Comparison of ENCODE assay signal across 12 cellular contexts in the genomic region with DNA sequence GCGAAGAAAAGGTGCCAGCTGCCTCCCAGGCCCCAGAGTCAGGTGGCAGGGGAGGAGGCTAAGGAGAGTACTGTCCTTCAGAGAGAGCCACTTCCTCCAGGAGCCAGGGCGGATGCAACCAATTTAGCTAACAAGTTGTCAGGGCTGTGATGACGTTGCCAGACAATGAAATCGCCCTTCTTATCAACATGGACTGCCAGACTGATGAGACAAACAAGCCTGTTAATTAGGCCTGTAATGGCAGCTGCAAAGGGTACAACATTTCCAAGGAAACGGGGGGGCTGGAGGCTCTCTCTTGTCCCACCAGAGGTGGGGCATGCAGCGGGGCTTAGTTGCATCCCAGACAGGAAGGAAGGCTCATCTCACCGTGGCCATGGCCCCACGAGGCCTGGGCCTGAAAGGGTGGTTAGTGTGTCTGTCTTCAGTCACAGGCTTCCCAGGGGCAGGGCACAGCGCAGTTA.
A peak's percentile ranks its signal among the peaks of the same experiment; 100 is the strongest.
DNase-seq lines count a peak whose midpoint lies in the region; ATAC-seq lines count a peak whose summit lies in the region.
"Had no signal": no experiment of that assay in that cellular context is flagged by ENCODE, and none has a peak within 500 bp of the region (broad histone marks: within the 10 kb centered on the region; RNA-seq: fewer than 3 reads in every experiment).

No MANE protein-coding gene starts in this region.

- H2AK5ac ChIP-seq in neuronal stem cell (ENCODE audit: low read depth, low read length): no peak overlapping the region

- no CpG with 5 or more reads among the region's 9 CpGs for WGBS in neuronal stem cell (ENCODE audit: extremely low coverage in 2 of 2, insufficient read length in 2 of 2, insufficient replicate concordance in 1 of 2), 2 donors

- H3K23ac ChIP-seq in neuronal stem cell (ENCODE audit: low read depth, low read length, poor library complexity): no peak overlapping the region

- ATAC-seq in HG03095 (IDR thresholded peaks at IDR 0.05; ENCODE audit: unreplicated experiment) (no peak), GM21423 (IDR thresholded peaks at IDR 0.05; ENCODE audit: unreplicated experiment) (no peak), GM21786 (IDR thresholded peaks at IDR 0.05; ENCODE audit: unreplicated experiment) (no peak)
- ATAC-seq: GM12878 had no signal

- no peak overlapping the region for H2BK15ac ChIP-seq in neuronal stem cell (ENCODE audit: low read length)

- DNase-seq in DMS79 treated with DMSO at 0.1 percent for 48 hours (lab: John Stamatoyannopoulos, UW) (peak; percentile 8), DMS79 (lab: John Stamatoyannopoulos, UW) (no peak), NCI-H187 treated with DMSO at 0.1 percent for 48 hours (lab: John Stamatoyannopoulos, UW) (peak; percentile 53), SK-N-DZ (ENCODE audit: low spot score) (peak; percentile 82), neuronal stem cell (ENCODE audit: low spot score) (no peak)
- DNase-seq: mammary epithelial cell, tibial artery had no signal

- peaks cover 17% of the 10 kb centered on the region for H3K79me1 ChIP-seq in neuronal stem cell (ENCODE audit: low read depth, low read length)

- no peaks in the 10 kb centered on the region for H3K27me3 ChIP-seq in neuronal stem cell (ENCODE audit: control insufficient read depth in 3 of 3, insufficient read depth in 3 of 3, low read depth in 1 of 3, low read length in 3 of 3)

- no peak overlapping the region for H4K8ac ChIP-seq in neuronal stem cell (ENCODE audit: low read depth, low read length)

- H3K9me3 ChIP-seq in neuronal stem cell (replicated peaks in 1 of 2; ENCODE audit: control insufficient read depth in 2 of 2, insufficient read depth in 1 of 2, low read depth in 1 of 2, low read length in 2 of 2): peaks cover 0 to 2% of the 10 kb centered on the region in 2 donors
- H3K9me3 ChIP-seq: tibial artery had no signal

- no peak overlapping the region for H3K4me2 ChIP-seq in neuronal stem cell (ENCODE audit: insufficient read depth, low read length, poor library complexity, severe bottlenecking)

- no peak overlapping the region for H3K9ac ChIP-seq in neuronal stem cell (ENCODE audit: low read depth, low read length, poor library complexity)
- H3K9ac ChIP-seq: parathyroid adenoma had no signal

- H2AFZ ChIP-seq in neuronal stem cell (ENCODE audit: low read length): no peak overlapping the region
- H2AFZ ChIP-seq: parathyroid adenoma had no signal

- no peak overlapping the region for H2BK12ac ChIP-seq in neuronal stem cell (ENCODE audit: low read length)

- peaks cover 0 to 7% of the 10 kb centered on the region in 2 donors for H3K36me3 ChIP-seq in neuronal stem cell (replicated peaks in 1 of 2; ENCODE audit: control insufficient read depth in 2 of 2, insufficient read depth in 2 of 2, low read length in 2 of 2)
- H3K36me3 ChIP-seq: tibial artery had no signal

- peak overlapping the region; percentile 21 for H3K18ac ChIP-seq in neuronal stem cell (ENCODE audit: low read length)

- H3K4ac ChIP-seq in neuronal stem cell (ENCODE audit: low read length): no peak overlapping the region

- H2BK120ac ChIP-seq in neuronal stem cell (ENCODE audit: low read depth, low read length): no peak overlapping the region

- H3K4me1 ChIP-seq in neuronal stem cell (ENCODE audit: control insufficient read depth in 2 of 2, insufficient read depth in 1 of 2, low read depth in 1 of 2, low read length in 2 of 2): peaks cover 18 to 53% of the 10 kb centered on the region in 2 donors
- H3K4me1 ChIP-seq: parathyroid adenoma had no signal

- no peak overlapping the region for H2BK5ac ChIP-seq in neuronal stem cell (ENCODE audit: low read length)

- no peak overlapping the region for H3K14ac ChIP-seq in neuronal stem cell (ENCODE audit: low read length)

- H4K91ac ChIP-seq in neuronal stem cell (ENCODE audit: low read depth, low read length, poor library complexity): no peak overlapping the region

- no peak overlapping the region for H3K4me3 ChIP-seq in neuronal stem cell (ENCODE audit: low read length in 2 of 2)
- H3K4me3 ChIP-seq: GM12878, tibial artery had no signal

- no peak overlapping the region for H3K27ac ChIP-seq in neuronal stem cell (replicated peaks; ENCODE audit: low read length)
- H3K27ac ChIP-seq: parathyroid adenoma, tibial artery had no signal

Comparison
In these comparisons a context has a peak if more than half of its experiments do, and no peak if none do; other contexts are left out.
1. DNase-seq: peak in DMS79 treated with DMSO at 0.1 percent for 48 hours (single experiment), NCI-H187 treated with DMSO at 0.1 percent for 48 hours (single experiment) and SK-N-DZ (single experiment); none in DMS79 (single experiment) and neuronal stem cell (single experiment).